In the genomic region with DNA sequence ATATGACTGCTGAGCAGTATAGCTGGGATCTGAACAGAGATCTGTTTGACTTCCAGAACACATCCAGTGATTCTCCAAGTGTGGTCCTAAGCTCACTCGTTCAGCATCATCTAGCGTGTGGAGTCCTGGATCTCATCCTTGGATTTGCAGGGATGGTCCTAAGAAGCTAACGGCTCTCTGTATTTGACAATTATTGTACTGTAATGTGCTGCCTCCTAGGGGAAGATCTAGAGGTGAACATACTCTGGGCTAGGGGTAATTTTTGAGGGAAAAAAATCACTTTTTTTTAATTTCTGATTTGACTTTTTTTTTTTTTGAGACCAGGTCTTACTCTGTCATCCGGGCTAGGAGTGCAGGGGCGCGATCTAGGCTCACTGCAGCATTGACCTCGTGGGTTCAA, we compare ENCODE assay signal across 1 cellular context.
TF ChIP-seq lines count a peak whose summit lies in the region.

No MANE protein-coding gene starts in this region.

TF ChIP-seq in K562, 482 proteins besides CTCF, POLR2A, EP300 and RAD21:
- no peak for TF ChIP-seq SAFB2 (IDR thresholded peaks at IDR 0.05; ENCODE audit: borderline replicate concordance, low read depth, low read length, severe bottlenecking)
- TF ChIP-seq, protein P1, sequence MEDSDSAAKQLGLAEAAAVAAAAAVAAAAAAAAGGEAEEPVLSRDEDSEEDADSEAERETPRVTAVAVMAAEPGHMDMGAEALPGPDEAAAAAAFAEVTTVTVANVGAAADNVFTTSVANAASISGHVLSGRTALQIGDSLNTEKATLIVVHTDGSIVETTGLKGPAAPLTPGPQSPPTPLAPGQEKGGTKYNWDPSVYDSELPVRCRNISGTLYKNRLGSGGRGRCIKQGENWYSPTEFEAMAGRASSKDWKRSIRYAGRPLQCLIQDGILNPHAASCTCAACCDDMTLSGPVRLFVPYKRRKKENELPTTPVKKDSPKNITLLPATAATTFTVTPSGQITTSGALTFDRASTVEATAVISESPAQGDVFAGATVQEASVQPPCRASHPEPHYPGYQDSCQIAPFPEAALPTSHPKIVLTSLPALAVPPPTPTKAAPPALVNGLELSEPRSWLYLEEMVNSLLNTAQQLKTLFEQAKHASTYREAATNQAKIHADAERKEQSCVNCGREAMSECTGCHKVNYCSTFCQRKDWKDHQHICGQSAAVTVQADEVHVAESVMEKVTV (CRISPR knock-in tag; IDR thresholded peaks at IDR 0.05): peak; percentile 56; the same call in 1 of the 2 replicates
- peak; percentile 45; the same call in 1 of the 2 replicates for TF ChIP-seq SMC3 (conservative IDR thresholded peaks at IDR 0.05; ENCODE audit: insufficient read depth, low read depth, low read length)
- peak; percentile 38; the same call in 1 of the 2 replicates for TF ChIP-seq ARID2 (IDR thresholded peaks at IDR 0.05)
- no peak for TF ChIP-seq POLR3A (IDR thresholded peaks at IDR 0.05; ENCODE audit: borderline replicate concordance, extremely low read depth, insufficient read depth, insufficient read length)
- peak; percentile 65 for TF ChIP-seq ZNF384 (IDR thresholded peaks at IDR 0.05; ENCODE audit: low read depth, low read length)
- no peak for TF ChIP-seq HEY1 (CRISPR knock-in tag; IDR thresholded peaks at IDR 0.05; ENCODE audit: borderline replicate concordance)
- no peak for TF ChIP-seq BMI1 (IDR thresholded peaks at IDR 0.05; ENCODE audit: low read length)
- TF ChIP-seq CTBP1 (IDR thresholded peaks at IDR 0.05; ENCODE audit: borderline replicate concordance): 0 out of 2 replicates have a peak, but pooled peaks have one; percentile 41
- TF ChIP-seq STAG1 (CRISPR knock-in tag; IDR thresholded peaks at IDR 0.05; ENCODE audit: borderline replicate concordance): peak; percentile 31; the same call in 1 of the 2 replicates
- TF ChIP-seq RCOR1 (IDR thresholded peaks at IDR 0.05; ENCODE audit: borderline replicate concordance in 1 of 2, low read depth in 2 of 2, low read length in 2 of 2): 0 out of 4 replicates have a peak, but pooled peaks of 1 of the 2 experiments have one; percentile 14
- no peak for TF ChIP-seq KDM4B (IDR thresholded peaks at IDR 0.05; ENCODE audit: borderline replicate concordance in 2 of 2, low read depth in 1 of 2)
- TF ChIP-seq ZBTB12 (CRISPR knock-in tag; IDR thresholded peaks at IDR 0.05): no peak
